ENCODE assay signal across 14 cellular contexts in the genomic region with DNA sequence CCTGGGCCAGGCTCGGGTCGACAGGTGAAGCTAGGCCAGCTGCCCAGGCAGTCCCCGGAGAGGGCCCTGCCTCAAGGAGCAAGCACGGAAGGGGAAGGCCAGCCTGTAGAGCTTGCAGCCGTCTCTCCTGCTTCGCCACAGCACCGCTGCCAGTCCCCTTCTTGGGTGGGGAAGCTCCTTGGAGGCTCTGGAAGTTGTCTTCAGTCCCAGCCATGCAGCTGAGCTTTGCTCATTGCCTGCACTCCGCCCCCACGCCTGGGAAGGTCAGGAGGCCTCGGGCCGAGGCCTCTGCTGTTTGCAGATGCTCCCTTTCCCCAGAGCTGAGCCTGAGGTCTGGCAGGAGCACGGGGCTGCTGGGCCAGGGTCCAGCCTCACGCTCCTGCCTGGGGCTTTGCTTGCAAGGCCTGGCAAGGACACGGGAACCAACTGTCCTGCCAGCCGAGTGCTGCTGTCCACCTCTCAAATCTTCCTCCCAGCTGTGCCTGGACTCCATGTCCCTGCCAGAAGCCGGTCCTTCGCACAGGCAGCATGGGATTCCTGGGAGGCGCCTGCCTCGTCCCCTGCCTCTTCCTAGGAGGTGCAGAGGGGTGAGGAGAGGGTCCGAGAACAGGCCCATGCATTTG. TPM values are rescaled to one million over a fixed set of nuclear protein-coding genes. Genes with fewer than 3 reads are reported as not detected.
DNase-seq lines count a peak whose midpoint lies in the region; ATAC-seq and TF ChIP-seq lines count a peak whose summit lies in the region.
"Had no signal": no experiment of that assay in that cellular context is flagged by ENCODE, and none has a peak within 500 bp of the region (broad histone marks: within the 10 kb centered on the region; RNA-seq: fewer than 3 reads in every experiment).

No MANE protein-coding gene starts in this region.

- H3K4me3 ChIP-seq in SK-N-SH (ENCODE audit: low read depth in 2 of 2, low read length in 1 of 2) (no peak overlapping the region), esophagus squamous epithelium (no peak overlapping the region), lower lobe of right lung (no peak overlapping the region), thoracic aorta (no peak overlapping the region)

- intact Hi-C loops in esophagus squamous epithelium (cut with DNase I) = no loop called here
- intact Hi-C loops in lower lobe of right lung (cut with DNase I) = no loop called here

- no peaks in the 10 kb centered on the region for H3K79me2 ChIP-seq in SK-N-SH (ENCODE audit: insufficient read depth)

- no peaks in the 10 kb centered on the region for H3K9me2 ChIP-seq in SK-N-SH

- no peaks in the 10 kb centered on the region for H3K27me3 ChIP-seq in SK-N-SH (ENCODE audit: insufficient read depth)
- H3K27me3 ChIP-seq in esophagus squamous epithelium = no peaks in the 10 kb centered on the region
- no peaks in the 10 kb centered on the region for H3K27me3 ChIP-seq in lower lobe of right lung (ENCODE audit: low read depth)
- no peaks in the 10 kb centered on the region for H3K27me3 ChIP-seq in thoracic aorta (replicated peaks; ENCODE audit: insufficient read depth)

- TF ChIP-seq EP300 in SK-N-SH (IDR thresholded peaks at IDR 0.05; ENCODE audit: borderline replicate concordance in 1 of 2, low read depth in 1 of 2, low read length in 1 of 2) = peak in 1 of 2 experiments; percentile 11; a peak in 1 of 4 replicates

- DNase-seq in SK-N-SH (peak; percentile 58), esophagus squamous epithelium (lab: John Stamatoyannopoulos, UW) (no peak), lower lobe of right lung (no peak), thoracic aorta (ENCODE audit: low spot score) (no peak), GM10266 (ENCODE audit: extremely low spot score) (no peak), DMS 273 treated with DMSO at 0.1 percent for 48 hours (lab: John Stamatoyannopoulos, UW) (no peak)
- DNase-seq: activated naive CD4-positive, alpha-beta T cell treated with anti-CD3 and anti-CD28 coated beads, Interleukin-2, amount 50 U/mL, for 16 hours; GOT3; SIG-M5; stimulated activated CD4-positive, alpha-beta T cell treated with anti-CD3 and anti-CD28 coated beads, Interleukin-4, amount 100 ng/mL, for 4 hours; trophoblast cell had no signal

- H3K27ac ChIP-seq in SK-N-SH (ENCODE audit: low read depth in 2 of 2, low read length in 1 of 2) (no peak overlapping the region; a peak in 1 of 4 replicates), esophagus squamous epithelium (peak overlapping the region; percentile 56 to 84 (median 80)), lower lobe of right lung (peak overlapping the region; percentile 68), thoracic aorta (peak overlapping the region; percentile 33 to 45)
- H3K27ac ChIP-seq: 22Rv1 had no signal

- peaks cover 0 to 8% of the 10 kb centered on the region in 2 experiments; a peak in 1 of 4 replicates for H3K4me1 ChIP-seq in SK-N-SH (ENCODE audit: control insufficient read depth in 1 of 2, insufficient read depth in 2 of 2, low read depth in 1 of 2, low read length in 1 of 2)
- peaks cover 19 to 95% (median 57%) of the 10 kb centered on the region in 3 donors for H3K4me1 ChIP-seq in esophagus squamous epithelium
- peaks cover 72% of the 10 kb centered on the region for H3K4me1 ChIP-seq in lower lobe of right lung
- peaks cover 55 to 99% of the 10 kb centered on the region in 2 donors for H3K4me1 ChIP-seq in thoracic aorta (ENCODE audit: control insufficient read depth in 1 of 2, low read depth in 2 of 2)

- no peak for TF ChIP-seq POLR2A in esophagus squamous epithelium (IDR thresholded peaks at IDR 0.05)

- no peak overlapping the region for H2AFZ ChIP-seq in SK-N-SH (ENCODE audit: low read depth)

- ATAC-seq in SK-N-SH treated with all-trans-retinoic acid at 6 μM for 48 hours = no peak
- peak in 1 of 2 donors; percentile 43 for ATAC-seq in lower lobe of right lung
- no peak for ATAC-seq in thoracic aorta (ENCODE audit: insufficient number of reproducible peaks, low FRiP score, low read depth)
- no peak for ATAC-seq in HG02885 (IDR thresholded peaks at IDR 0.05; ENCODE audit: poor library complexity, unreplicated experiment)

- 90% methylated on average over 12 of the region's 20 CpGs for whole genome bisulfite sequencing in SK-N-SH (ENCODE audit: low lambda C conversion rate)
- WGBS in esophagus squamous epithelium, 2 donors = 71 to 79% methylated on average over 4 to 7 of the region's 20 CpGs

- H4K20me1 ChIP-seq in SK-N-SH (ENCODE audit: insufficient read depth) = no peaks in the 10 kb centered on the region

- H3K9me3 ChIP-seq in SK-N-SH = no peaks in the 10 kb centered on the region
- no peaks in the 10 kb centered on the region for H3K9me3 ChIP-seq in esophagus squamous epithelium
- H3K9me3 ChIP-seq in lower lobe of right lung = no peaks in the 10 kb centered on the region
- H3K9me3 ChIP-seq in thoracic aorta = no peaks in the 10 kb centered on the region

- no peak overlapping the region for H3K9ac ChIP-seq in SK-N-SH

- H3K4me2 ChIP-seq in SK-N-SH = no peak overlapping the region

- no peak for TF ChIP-seq CTCF in SK-N-SH (IDR thresholded peaks at IDR 0.05)
- TF ChIP-seq CTCF in esophagus squamous epithelium (IDR thresholded peaks at IDR 0.05) = no peak
- TF ChIP-seq CTCF in lower lobe of right lung (IDR thresholded peaks at IDR 0.05) = no peak
- TF ChIP-seq CTCF in thoracic aorta (IDR thresholded peaks at IDR 0.05) = no peak
- TF ChIP-seq CTCF in GM10266 (IDR thresholded peaks at IDR 0.05; ENCODE audit: control insufficient read depth, insufficient read depth, low read depth, missing control alignments) = no peak

- H3F3A ChIP-seq in SK-N-SH (replicated peaks; ENCODE audit: insufficient read depth) = no peaks in the 10 kb centered on the region

- no peak for TF ChIP-seq RAD21 in SK-N-SH (IDR thresholded peaks at IDR 0.05; ENCODE audit: low read length)

- POLR2A ChIA-PET in SK-N-SH (lab: Yijun Ruan, JAX) = interaction anchor here (0.6 kb wide), 1 partner anchor 9 kb away, joined by 3 read pairs; no protein-coding TSS in a partner anchor

- H3K36me3 ChIP-seq in SK-N-SH (replicated peaks in 1 of 2; ENCODE audit: control insufficient read depth in 1 of 2, insufficient read depth in 2 of 2, low read length in 1 of 2) (peaks cover 0 to 10% of the 10 kb centered on the region in 2 experiments), esophagus squamous epithelium (peaks cover 11 to 44% (median 22%) of the 10 kb centered on the region in 3 donors), lower lobe of right lung (peaks cover 42% of the 10 kb centered on the region), thoracic aorta (peaks cover 27% of the 10 kb centered on the region)

- CTCF ChIA-PET in SK-N-SH (lab: Yijun Ruan, JAX) = interaction anchor here (0.9 to 2.2 kb wide), 3 partner anchors 16 to 151 kb away, joined by 3 to 10 read pairs (median 3); no protein-coding TSS in a partner anchor

TF ChIP-seq in SK-N-SH, 30 proteins besides CTCF, POLR2A, EP300 and RAD21 (continues in another document):
- TF ChIP-seq SIN3A (IDR thresholded peaks at IDR 0.05; ENCODE audit: borderline replicate concordance, low read depth, low read length) (no peak), GABPA (IDR thresholded peaks at IDR 0.05; ENCODE audit: low read depth) (no peak), FOXJ3 (CRISPR knock-in tag; IDR thresholded peaks at IDR 0.05) (no peak), ELF1 (IDR thresholded peaks at IDR 0.05) (no peak), POLR2AphosphoS5 (IDR thresholded peaks at IDR 0.05; ENCODE audit: low read depth, low read length) (no peak), FOSL2 (IDR thresholded peaks at IDR 0.05; ENCODE audit: borderline replicate concordance, low read depth) (no peak), MEF2A (IDR thresholded peaks at IDR 0.05; ENCODE audit: borderline replicate concordance, low read depth) (no peak)

TF ChIP-seq in SK-N-SH treated with all-trans-retinoic acid at 6 μM for 48 hours, 23 proteins besides CTCF, POLR2A, EP300 and RAD21 (continues in another document):
- TF ChIP-seq SNAI2 (CRISPR knock-in tag; IDR thresholded peaks at IDR 0.05) (no peak), ARNTL (CRISPR knock-in tag; IDR thresholded peaks at IDR 0.05; ENCODE audit: borderline replicate concordance, low read depth) (no peak), ISL1 (CRISPR knock-in tag; IDR thresholded peaks at IDR 0.05) (no peak), PPARA (CRISPR knock-in tag; IDR thresholded peaks at IDR 0.05; ENCODE audit: borderline replicate concordance) (no peak), TOX (CRISPR knock-in tag; IDR thresholded peaks at IDR 0.05; ENCODE audit: borderline replicate concordance) (no peak), RARB (CRISPR knock-in tag; IDR thresholded peaks at IDR 0.05) (no peak), ZNF565 (CRISPR knock-in tag; conservative IDR thresholded peaks at IDR 0.05; ENCODE audit: low read depth) (no peak), GLIS3 (CRISPR knock-in tag; IDR thresholded peaks at IDR 0.05) (no peak), TCF4 (CRISPR knock-in tag; IDR thresholded peaks at IDR 0.05; ENCODE audit: borderline replicate concordance) (no peak), ZFP30 (CRISPR knock-in tag; IDR thresholded peaks at IDR 0.05) (no peak), ESRRG (CRISPR knock-in tag; IDR thresholded peaks at IDR 0.05) (no peak), ZC3H10 (CRISPR knock-in tag; IDR thresholded peaks at IDR 0.05) (no peak), OSR1 (CRISPR knock-in tag; IDR thresholded peaks at IDR 0.05) (no peak), ZNF70 (CRISPR knock-in tag; IDR thresholded peaks at IDR 0.05) (no peak), CSRNP3 (CRISPR knock-in tag; IDR thresholded peaks at IDR 0.05) (no peak)

RNA-seq across cellular contexts. Expression of gene PLEKHF1, which starts 13.3 kb away (rescaled TPM):
- polyA plus RNA-seq in SK-N-SH (2012; rRNA removed) = 3.9 TPM in 2 replicates
- polyA plus RNA-seq in SK-N-SH (2012; cell fraction: cytosol; rRNA removed) = 1.4 and 2.3 TPM in 2 replicates
- polyA plus RNA-seq in SK-N-SH (2012; cell fraction: nucleus; rRNA removed) = 6.4 and 8.0 TPM in 2 replicates
- total RNA-seq in esophagus squamous epithelium (10 to 100 TPM in 3 of 4 donors, 1 to 10 TPM in 1; 4.3 to 20.8 (median 17.1) TPM), lower lobe of right lung (15.5 TPM), thoracic aorta (10 to 100 TPM; 21.4 to 56.2 TPM)

RNA-seq across cellular contexts. Expression of gene C19orf12, which starts 36.5 kb away (rescaled TPM):
- polyA plus RNA-seq in SK-N-SH (2012; rRNA removed) = 26.4 and 30.5 TPM in 2 replicates
- 25.0 and 30.1 TPM in 2 replicates for polyA plus RNA-seq in SK-N-SH (2012; cell fraction: cytosol; rRNA removed)
- 23.5 and 27.6 TPM in 2 replicates for polyA plus RNA-seq in SK-N-SH (2012; cell fraction: nucleus; rRNA removed)
- total RNA-seq in esophagus squamous epithelium (10 to 100 TPM; 11.2 to 21.6 (median 18.3) TPM), lower lobe of right lung (19.2 TPM), thoracic aorta (10 to 100 TPM; 36.1 to 46.4 TPM)

Comparison
In these comparisons a context has a peak if more than half of its experiments do, and no peak if none do; other contexts are left out.
1. H3K27ac ChIP-seq: peak in esophagus squamous epithelium (4 of 4), lower lobe of right lung (single experiment) and thoracic aorta (2 of 2); none in SK-N-SH (0 of 2).